Comparison of ENCODE assay signal across 8 cellular contexts in the genomic region with DNA sequence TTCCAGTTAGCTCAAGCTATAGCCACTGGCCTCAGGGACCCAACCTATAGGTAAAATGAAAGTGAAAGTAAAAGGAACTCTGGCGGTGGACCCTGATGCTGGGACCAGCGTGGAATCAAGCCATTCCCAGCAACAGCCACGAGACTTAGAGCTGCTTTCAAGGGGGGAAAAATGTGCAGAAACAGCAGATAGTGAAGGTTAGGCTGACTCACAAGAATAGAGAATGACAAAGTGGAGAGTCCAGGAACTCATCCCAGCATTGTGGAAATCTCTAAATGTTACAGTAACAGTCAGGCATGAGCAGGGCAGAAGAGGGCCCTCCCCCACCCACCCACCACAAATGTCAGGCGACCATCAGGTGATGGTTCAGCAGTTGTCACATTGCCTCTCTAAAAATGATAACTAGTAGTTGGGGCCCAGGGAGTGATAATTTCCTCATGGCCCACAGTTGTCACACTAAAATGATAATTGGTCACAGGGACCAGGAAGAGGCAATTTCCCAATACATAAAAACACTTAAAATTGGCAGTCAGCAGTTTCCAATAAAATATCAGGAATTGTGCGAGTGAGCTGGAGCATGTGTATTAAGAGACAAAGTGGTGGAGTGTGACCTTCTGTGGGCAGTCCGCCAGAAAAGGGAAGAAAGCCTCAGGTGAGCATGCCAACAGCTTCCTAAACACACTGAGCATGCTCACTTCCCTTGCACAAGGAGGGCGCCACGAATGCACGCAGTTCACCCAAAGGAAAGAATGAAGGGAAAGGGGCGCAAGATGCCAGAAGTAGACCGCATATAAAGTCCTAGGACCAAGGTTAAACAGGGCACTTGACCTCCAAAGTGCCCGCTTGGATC.
DNase-seq lines count a peak whose midpoint lies in the region; ATAC-seq and TF ChIP-seq lines count a peak whose summit lies in the region.

No MANE protein-coding gene starts in this region.

- DNase-seq in COR-L47 (lab: John Stamatoyannopoulos, UW) (peak; percentile 59), SW480 (ENCODE audit: low spot score) (peak; percentile 58), foreskin fibroblast (peak; percentile 24 to 49), tibial artery (no peak), endodermal cell (no peak), NCI-H446 (lab: John Stamatoyannopoulos, UW) (no peak)

- H3K4me1 Mint-ChIP-seq in endodermal cell, result no peaks in the 10 kb centered on the region

- H3K27me3 ChIP-seq in tibial artery (no peaks in the 10 kb centered on the region), endodermal cell (ENCODE audit: control insufficient read depth, insufficient read depth, low read length, poor library complexity, severe bottlenecking) (no peaks in the 10 kb centered on the region)

- H3K36me3 ChIP-seq in tibial artery (no peaks in the 10 kb centered on the region), endodermal cell (ENCODE audit: control insufficient read depth, insufficient read depth, low read length) (no peaks in the 10 kb centered on the region)

- intact Hi-C loops in tibial artery (cut with DNase I; ENCODE audit: low total_unique reads), result no loop called here

- H3K9me3 Mint-ChIP-seq in endodermal cell, result no peaks in the 10 kb centered on the region

- peak; percentile 33 for ATAC-seq in HG03039 (IDR thresholded peaks at IDR 0.05; ENCODE audit: unreplicated experiment)
- ATAC-seq in GM18520 (IDR thresholded peaks at IDR 0.05; ENCODE audit: unreplicated experiment), result no peak

- H3K4me1 ChIP-seq in tibial artery (peaks cover 0 to 6% (median 0%) of the 10 kb centered on the region in 4 donors), endodermal cell (ENCODE audit: control insufficient read depth, insufficient read depth, low read length) (no peaks in the 10 kb centered on the region)

- 89 to 90% methylated on average over 8 to 12 of the region's 12 CpGs for WGBS in endodermal cell (ENCODE audit: insufficient coverage in 1 of 2, insufficient read length in 1 of 2), 2 experiments

- no peak overlapping the region for H3K4me3 Mint-ChIP-seq in endodermal cell

- no peak overlapping the region for H3K27ac Mint-ChIP-seq in endodermal cell

- no peaks in the 10 kb centered on the region for H3K9me3 ChIP-seq in tibial artery
- H3K9me3 ChIP-seq in endodermal cell (ENCODE audit: control insufficient read depth, low read length), result no peaks in the 10 kb centered on the region

- no peak overlapping the region for H3K9ac ChIP-seq in endodermal cell (ENCODE audit: extremely low read depth, low read length, poor library complexity, severe bottlenecking)

- H3K4me3 ChIP-seq in foreskin fibroblast (ENCODE audit: low read depth in 1 of 2, low read length in 2 of 2) (no peak overlapping the region), tibial artery (peak overlapping the region; percentile 21 to 24), endodermal cell (ENCODE audit: low read length) (no peak overlapping the region)

- no peak overlapping the region for H3K27ac ChIP-seq in tibial artery
- no peak overlapping the region for H3K27ac ChIP-seq in endodermal cell (ENCODE audit: low read depth, low read length)

- H3K27me3 Mint-ChIP-seq in endodermal cell (ENCODE audit: insufficient read depth), result no peaks in the 10 kb centered on the region

- TF ChIP-seq CTCF in foreskin fibroblast (IDR thresholded peaks at IDR 0.05; ENCODE audit: low read depth, low read length), result no peak
- TF ChIP-seq CTCF in tibial artery (IDR thresholded peaks at IDR 0.05), result no peak
- TF ChIP-seq CTCF in endodermal cell (conservative IDR thresholded peaks at IDR 0.05), result no peak

- H3K36me3 Mint-ChIP-seq in endodermal cell (ENCODE audit: low read depth), result no peaks in the 10 kb centered on the region

Comparison
In these comparisons a context has a peak if more than half of its experiments do, and no peak if none do; other contexts are left out.
1. DNase-seq: peak in COR-L47 (single experiment), SW480 (single experiment) and foreskin fibroblast (2 of 2); none in tibial artery (0 of 2), endodermal cell (single experiment) and NCI-H446 (0 of 2).
2. H3K4me3 ChIP-seq: peak in tibial artery (2 of 2); none in foreskin fibroblast (0 of 2) and endodermal cell (single experiment).